In the genomic region with DNA sequence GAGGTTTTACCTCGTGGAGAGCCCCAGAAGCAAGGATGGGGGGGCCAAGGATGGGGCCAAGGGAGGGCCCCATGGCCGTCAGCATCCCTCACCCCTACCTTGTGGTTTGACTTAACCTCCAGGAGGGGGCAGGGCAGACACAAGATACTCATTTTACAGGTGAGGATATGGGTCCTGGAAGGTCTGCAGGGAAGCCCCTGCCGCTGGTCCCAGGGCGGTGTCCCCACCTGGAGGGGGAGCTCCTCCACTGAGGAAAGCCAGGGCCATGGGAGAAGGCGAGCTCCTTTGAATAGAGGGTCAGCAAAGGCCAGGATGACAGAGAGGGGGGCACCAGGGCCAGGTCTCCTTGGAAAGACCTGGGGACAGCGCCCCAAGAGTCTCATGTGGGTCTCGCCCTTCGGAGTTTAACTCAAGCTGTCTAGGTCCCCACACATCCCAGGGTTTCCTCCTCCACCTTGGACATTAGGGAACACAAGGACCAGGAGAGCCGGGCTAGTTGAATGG, we compare ENCODE assay signal across 8 cellular contexts. TPM values are rescaled to one million over a fixed set of nuclear protein-coding genes. Genes with fewer than 3 reads are reported as not detected.
DNase-seq lines count a peak whose midpoint lies in the region; ATAC-seq, FAIRE-seq and TF ChIP-seq lines count a peak whose summit lies in the region.

No MANE protein-coding gene starts in this region.

- peak; percentile 60 for FAIRE-seq in GM18507 (lab: Jason Lieb, UNC)

- peaks cover 16% of the 10 kb centered on the region for H3K9me3 Mint-ChIP-seq in glutamatergic neuron (ENCODE audit: unreplicated experiment)

- peaks cover 7% of the 10 kb centered on the region for H3K36me3 Mint-ChIP-seq in glutamatergic neuron (ENCODE audit: unreplicated experiment)

- H3K27me3 ChIP-seq in BLaER1 treated with 17β-estradiol and CSF1 and Interleukin-3, amounts not matched to agents 10 nM and 100 nM, result peaks cover 9 to 24% (median 14%) of the 10 kb centered on the region in 11 experiments; a peak in 21 of 22 replicates
- H3K27me3 ChIP-seq in WERI-Rb-1 (ENCODE audit: insufficient read depth, low read depth, severe bottlenecking), result no peaks in the 10 kb centered on the region

- H3K4me1 Mint-ChIP-seq in glutamatergic neuron (ENCODE audit: low read depth, unreplicated experiment), result peaks cover 15% of the 10 kb centered on the region

- no peak overlapping the region for H3K4me3 ChIP-seq in BLaER1 treated with 17β-estradiol and CSF1 and Interleukin-3, amounts not matched to agents 10 nM and 100 nM
- no peak overlapping the region for H3K4me3 ChIP-seq in WERI-Rb-1 (ENCODE audit: low read depth, low read length)

- H3K27ac Mint-ChIP-seq in glutamatergic neuron (ENCODE audit: unreplicated experiment), result no peak overlapping the region

- H3K36me3 ChIP-seq in BLaER1 treated with 17β-estradiol and CSF1 and Interleukin-3, amounts not matched to agents 10 nM and 100 nM, result peaks cover 0 to 16% (median 4%) of the 10 kb centered on the region in 11 experiments; a peak in 9 of 22 replicates
- H3K36me3 ChIP-seq in WERI-Rb-1, result peaks cover 6% of the 10 kb centered on the region

- peak overlapping the region in 6 of 11 experiments; percentile 6 to 91 (median 83); a peak in 5 of 22 replicates for H3K4me2 ChIP-seq in BLaER1 treated with 17β-estradiol and CSF1 and Interleukin-3, amounts not matched to agents 10 nM and 100 nM

- no peak for DNase-seq in GM18507 (ENCODE audit: extremely low spot score, insufficient read length, low read depth)
- DNase-seq in WERI-Rb-1, result peak; percentile 82
- peak; percentile 14 for DNase-seq in glutamatergic neuron
- DNase-seq in NCI-H2171 treated with DMSO at 0.1 percent for 48 hours (lab: John Stamatoyannopoulos, UW), result no peak
- no peak for DNase-seq in NCI-H2227 (lab: John Stamatoyannopoulos, UW; ENCODE audit: unreplicated experiment)

- no peak overlapping the region for H3K4me3 Mint-ChIP-seq in glutamatergic neuron (ENCODE audit: unreplicated experiment)

- peaks cover 59 to 77% (median 67%) of the 10 kb centered on the region in 10 experiments for H3K4me1 ChIP-seq in BLaER1 treated with 17β-estradiol and CSF1 and Interleukin-3, amounts not matched to agents 10 nM and 100 nM

- H3K27ac ChIP-seq in BLaER1 treated with 17β-estradiol and CSF1 and Interleukin-3, amounts not matched to agents 10 nM and 100 nM, result 0 out of 22 replicates have a peak overlapping the region, but pooled peaks of 1 of the 11 experiments have one; percentile 65
- no peak overlapping the region for H3K27ac ChIP-seq in WERI-Rb-1

- peaks cover 30% of the 10 kb centered on the region for H3K27me3 Mint-ChIP-seq in glutamatergic neuron (ENCODE audit: unreplicated experiment)

- ATAC-seq in GM21529 (IDR thresholded peaks at IDR 0.05; ENCODE audit: unreplicated experiment) (no peak), HG03565 (IDR thresholded peaks at IDR 0.05; ENCODE audit: unreplicated experiment) (no peak)

- H3K9ac ChIP-seq in BLaER1 treated with 17β-estradiol and CSF1 and Interleukin-3, amounts not matched to agents 10 nM and 100 nM, result no peak overlapping the region

- TF ChIP-seq CTCF in WERI-Rb-1 (IDR thresholded peaks at IDR 0.05; ENCODE audit: low read depth, low read length) (peak; percentile 64), glutamatergic neuron (IDR thresholded peaks at IDR 0.05; ENCODE audit: partially characterized antibody, unreplicated experiment) (peak; percentile 20)

- H4K20me1 ChIP-seq in BLaER1 treated with 17β-estradiol and CSF1 and Interleukin-3, amounts not matched to agents 10 nM and 100 nM, result peaks cover 0 to 45% (median 32%) of the 10 kb centered on the region in 11 experiments; a peak in 18 of 22 replicates

- peaks cover 0 to 3% (median 0%) of the 10 kb centered on the region in 11 experiments; a peak in 1 of 22 replicates for H3K9me3 ChIP-seq in BLaER1 treated with 17β-estradiol and CSF1 and Interleukin-3, amounts not matched to agents 10 nM and 100 nM (replicated peaks in 1 of 11)
- H3K9me3 ChIP-seq in WERI-Rb-1 (ENCODE audit: severe bottlenecking), result no peaks in the 10 kb centered on the region

RNA-seq across cellular contexts. Expression of gene ADORA2A, which starts 5.9 kb away (rescaled TPM):
- 15.9 TPM for total RNA-seq in glutamatergic neuron (ENCODE audit: unreplicated experiment)

Comparison
In these comparisons a context has a peak if more than half of its experiments do, and no peak if none do; other contexts are left out.
1. DNase-seq: peak in WERI-Rb-1 (single experiment) and glutamatergic neuron (single experiment); none in GM18507 (single experiment), NCI-H2171 treated with DMSO at 0.1 percent for 48 hours (single experiment) and NCI-H2227 (single experiment).